ENCODE assay signal across 2 cellular contexts in the genomic region with DNA sequence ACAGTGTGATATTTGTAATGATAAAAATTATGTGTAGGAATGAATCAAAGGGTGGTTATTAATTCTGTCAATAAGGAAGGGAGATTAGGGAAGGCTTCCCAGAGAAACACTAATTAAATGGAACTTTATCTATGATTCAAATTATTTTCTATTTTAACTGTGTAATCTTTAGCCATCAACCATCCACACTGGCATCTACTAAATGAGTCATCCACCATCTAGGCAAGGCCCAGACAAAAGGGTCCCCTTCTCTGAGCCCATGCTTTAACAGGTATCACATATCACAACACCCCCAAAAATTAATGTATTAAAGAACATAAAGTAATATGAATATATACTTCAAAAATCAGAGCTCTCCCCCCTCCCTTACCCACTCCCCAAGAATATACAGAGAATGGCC.
TF ChIP-seq lines count a peak whose summit lies in the region.

No MANE protein-coding gene starts in this region.

TF ChIP-seq in A549, 52 proteins besides CTCF, POLR2A, EP300 and RAD21:
- no peak for TF ChIP-seq CEBPB (IDR thresholded peaks at IDR 0.05)
- no peak for TF ChIP-seq FOSL2 (IDR thresholded peaks at IDR 0.05)
- TF ChIP-seq FOSL2 (CRISPR knock-in tag; IDR thresholded peaks at IDR 0.05) = peak; percentile 42

TF ChIP-seq in IMR-90, 13 proteins besides CTCF, POLR2A, EP300 and RAD21:
- TF ChIP-seq CHD1 (IDR thresholded peaks at IDR 0.05; ENCODE audit: low read depth, low read length) (no peak), NFE2L2 (IDR thresholded peaks at IDR 0.05; ENCODE audit: low read depth, low read length) (no peak), BHLHE40 (IDR thresholded peaks at IDR 0.05; ENCODE audit: low read depth, low read length) (no peak), MAZ (IDR thresholded peaks at IDR 0.05; ENCODE audit: borderline replicate concordance, low read depth, low read length) (no peak), RFX5 (IDR thresholded peaks at IDR 0.05; ENCODE audit: low read depth, low read length) (no peak), MAFK (IDR thresholded peaks at IDR 0.05; ENCODE audit: low read depth, low read length) (no peak), CEBPB (IDR thresholded peaks at IDR 0.05; ENCODE audit: low read depth, low read length) (no peak)
- TF ChIP-seq, protein P1, sequence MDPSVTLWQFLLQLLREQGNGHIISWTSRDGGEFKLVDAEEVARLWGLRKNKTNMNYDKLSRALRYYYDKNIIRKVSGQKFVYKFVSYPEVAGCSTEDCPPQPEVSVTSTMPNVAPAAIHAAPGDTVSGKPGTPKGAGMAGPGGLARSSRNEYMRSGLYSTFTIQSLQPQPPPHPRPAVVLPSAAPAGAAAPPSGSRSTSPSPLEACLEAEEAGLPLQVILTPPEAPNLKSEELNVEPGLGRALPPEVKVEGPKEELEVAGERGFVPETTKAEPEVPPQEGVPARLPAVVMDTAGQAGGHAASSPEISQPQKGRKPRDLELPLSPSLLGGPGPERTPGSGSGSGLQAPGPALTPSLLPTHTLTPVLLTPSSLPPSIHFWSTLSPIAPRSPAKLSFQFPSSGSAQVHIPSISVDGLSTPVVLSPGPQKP (IDR thresholded peaks at IDR 0.05; ENCODE audit: borderline replicate concordance, low read depth, low read length) = no peak
